13 cellular contexts compared by ENCODE assay signal in the genomic region with DNA sequence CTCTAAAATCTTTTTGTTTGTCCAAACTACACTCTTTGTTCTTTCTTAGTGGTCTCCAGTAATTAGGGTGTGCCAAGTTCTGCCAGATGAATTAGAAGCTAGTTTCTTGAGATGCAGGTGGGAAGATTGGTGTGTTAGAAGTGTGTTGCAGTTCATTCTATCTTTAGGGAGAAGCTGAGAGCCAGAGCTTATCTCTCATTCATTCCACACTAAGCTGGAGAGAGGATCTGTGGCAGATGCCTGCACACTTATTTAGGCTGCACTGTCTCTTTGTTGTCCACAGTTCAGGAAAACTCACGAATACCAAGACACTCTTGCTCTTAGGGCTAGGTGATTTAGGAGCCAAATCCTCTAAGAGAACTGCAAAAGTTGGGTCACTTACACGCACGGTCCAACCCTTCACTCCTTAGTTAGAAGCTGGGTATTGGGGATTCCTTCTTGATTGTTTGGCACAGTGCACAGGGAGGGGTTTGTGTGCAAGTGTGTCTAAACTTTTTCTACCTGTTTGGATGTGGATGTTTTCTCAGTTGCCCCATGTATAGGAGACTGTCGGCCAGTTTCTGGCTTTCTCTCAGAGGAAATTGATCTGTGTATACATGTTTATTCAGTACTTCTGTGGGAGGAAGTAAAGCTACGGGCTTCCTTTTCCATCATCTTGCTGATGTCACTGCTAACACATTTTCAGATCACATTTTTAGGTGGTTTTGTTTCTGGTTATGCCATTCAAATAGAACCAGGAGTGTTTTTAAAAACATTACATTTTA. TPM values are rescaled to one million over a fixed set of nuclear protein-coding genes. Genes with fewer than 3 reads are reported as not detected.
DNase-seq lines count a peak whose midpoint lies in the region; ATAC-seq and TF ChIP-seq lines count a peak whose summit lies in the region.
"Had no signal": no experiment of that assay in that cellular context is flagged by ENCODE, and none has a peak within 500 bp of the region (broad histone marks: within the 10 kb centered on the region; RNA-seq: fewer than 3 reads in every experiment).

No MANE protein-coding gene starts in this region.

- peaks cover 17% of the 10 kb centered on the region in 2 experiments for H3K9me3 ChIP-seq in CD4-positive, CD25-positive, alpha-beta regulatory T cell (ENCODE audit: control insufficient read depth in 2 of 2, low read length in 2 of 2)

- peak in 2 of 3 donors; percentile 36 to 53 for DNase-seq in CD4-positive, CD25-positive, alpha-beta regulatory T cell
- peak; percentile 30 for DNase-seq in central memory CD4-positive, alpha-beta T cell
- DNase-seq in SIG-M5 treated with dmso at 0.1 percent for 504 hours (lab: John Stamatoyannopoulos, UW; ENCODE audit: unreplicated experiment): no peak
- DNase-seq in OCI-M2 (lab: John Stamatoyannopoulos, UW; ENCODE audit: unreplicated experiment): no peak
- DNase-seq in left lobe of liver (ENCODE audit: low spot score): no peak
- DNase-seq in RWPE1 (ENCODE audit: low spot score): no peak
- DNase-seq: NCI-H1092, NCI-H69 had no signal

- peaks cover 23% of the 10 kb centered on the region for H3K36me3 Mint-ChIP-seq in CD4-positive, CD25-positive, alpha-beta regulatory T cell

- H3K9me3 Mint-ChIP-seq in CD4-positive, CD25-positive, alpha-beta regulatory T cell: peaks cover 0 to 16% (median 2%) of the 10 kb centered on the region in 7 donors

- POLR2A ChIA-PET in RWPE1 (lab: Yijun Ruan, JAX; ENCODE audit: low non-redundant PET): no interaction called here

- H3K36me3 ChIP-seq in CD4-positive, CD25-positive, alpha-beta regulatory T cell (ENCODE audit: control insufficient read depth, insufficient read depth, low read length): peaks cover 2% of the 10 kb centered on the region
- H3K36me3 ChIP-seq: cardiac muscle cell had no signal

- H3K4me3 Mint-ChIP-seq in CD4-positive, CD25-positive, alpha-beta regulatory T cell: peak overlapping the region in 3 of 4 donors; percentile 18 to 66 (median 22)

- peaks cover 36 to 61% (median 45%) of the 10 kb centered on the region in 4 donors for H3K4me1 Mint-ChIP-seq in CD4-positive, CD25-positive, alpha-beta regulatory T cell

- H3K4me3 ChIP-seq in CD4-positive, CD25-positive, alpha-beta regulatory T cell (ENCODE audit: low read depth, low read length): peak overlapping the region; percentile 6
- H3K4me3 ChIP-seq: cardiac muscle cell had no signal

- H3K4me1 ChIP-seq in CD4-positive, CD25-positive, alpha-beta regulatory T cell (ENCODE audit: control insufficient read depth, insufficient read depth, low read length, poor library complexity, severe bottlenecking): peaks cover 10% of the 10 kb centered on the region

- no peaks in the 10 kb centered on the region for H3K27me3 Mint-ChIP-seq in CD4-positive, CD25-positive, alpha-beta regulatory T cell

- peak; percentile 47 to 58 for ATAC-seq in CD4-positive, CD25-positive, alpha-beta regulatory T cell (ENCODE audit: low read depth in 2 of 2)
- ATAC-seq in GM18858 (IDR thresholded peaks at IDR 0.05; ENCODE audit: unreplicated experiment) (peak; percentile 34), HG03354 (IDR thresholded peaks at IDR 0.05; ENCODE audit: poor library complexity, severe bottlenecking, unreplicated experiment) (peak; percentile 65), left lobe of liver (no peak)
- ATAC-seq: HCT116 had no signal

- CTCF ChIA-PET in RWPE1 (lab: Yijun Ruan, JAX): interaction anchor here (0.6 kb wide), 2 partner anchors 311 to 835 kb away, joined by 3 read pairs; no protein-coding TSS in a partner anchor

- H3K27ac ChIP-seq in CD4-positive, CD25-positive, alpha-beta regulatory T cell (ENCODE audit: insufficient read depth, low read length, poor library complexity, severe bottlenecking): no peak overlapping the region
- no peak overlapping the region for H3K27ac ChIP-seq in RWPE1
- H3K27ac ChIP-seq: C4-2B, cardiac muscle cell had no signal

- no peak for TF ChIP-seq CTCF in RWPE1 (conservative IDR thresholded peaks at IDR 0.05; ENCODE audit: low read depth)

- H3K27me3 ChIP-seq in CD4-positive, CD25-positive, alpha-beta regulatory T cell (ENCODE audit: control insufficient read depth, insufficient read depth, low read length): no peaks in the 10 kb centered on the region
- H3K27me3 ChIP-seq: cardiac muscle cell had no signal

- peak overlapping the region in 2 of 3 donors; percentile 75 to 79 for H3K27ac Mint-ChIP-seq in CD4-positive, CD25-positive, alpha-beta regulatory T cell

RNA-seq across cellular contexts. Expression of gene SMAP1, which starts 49.5 kb away (rescaled TPM):
- 35.2 TPM for total RNA-seq in CD4-positive, CD25-positive, alpha-beta regulatory T cell
- polyA plus RNA-seq in CD4-positive, CD25-positive, alpha-beta regulatory T cell: 10 to 100 TPM; 17.5 to 28.5 (median 23.9) TPM
- total RNA-seq in left lobe of liver: 9.1 TPM

Comparison
In these comparisons a context has a peak if more than half of its experiments do, and no peak if none do; other contexts are left out.
1. DNase-seq: peak in CD4-positive, CD25-positive, alpha-beta regulatory T cell (2 of 3) and central memory CD4-positive, alpha-beta T cell (single experiment); none in SIG-M5 treated with dmso at 0.1 percent for 504 hours (single experiment), OCI-M2 (single experiment), left lobe of liver (single experiment) and RWPE1 (single experiment).